30 cellular contexts compared by ENCODE assay signal in the genomic region with DNA sequence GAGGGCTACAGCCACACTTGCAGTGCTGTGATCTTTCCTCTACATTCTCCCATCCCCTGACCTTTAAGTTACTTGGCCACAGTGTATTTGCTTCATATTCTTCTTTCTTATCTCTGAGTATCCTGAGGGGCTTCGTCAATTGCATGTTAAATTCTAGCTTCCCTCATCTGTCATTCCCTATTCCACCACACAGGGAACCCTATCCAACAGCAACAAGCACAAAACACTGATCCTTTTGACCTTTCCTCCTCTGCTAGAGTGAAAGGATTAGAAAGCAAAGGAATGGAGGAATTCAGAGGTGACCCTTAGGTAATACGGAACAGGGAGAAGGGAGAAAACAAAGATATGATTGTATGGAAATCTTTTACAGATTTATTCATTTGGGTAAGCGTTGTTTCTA.
"Had no signal": no experiment of that assay in that cellular context is flagged by ENCODE, and none has a peak within 500 bp of the region (broad histone marks: within the 10 kb centered on the region; RNA-seq: fewer than 3 reads in every experiment).

No MANE protein-coding gene starts in this region.

- H3K27me3 Mint-ChIP-seq: activated CD4-positive, alpha-beta T cell treated with anti-CD3 and anti-CD28 coated beads for 36 hours; activated CD8-positive, alpha-beta memory T cell treated with anti-CD3 and anti-CD28 coated beads, Interleukin-2, amount 10 ng/mL, durations not matched to agents 7 days and 5 days; activated naive CD8-positive, alpha-beta T cell; effector memory CD8-positive, alpha-beta T cell; naive B cell; stimulated activated naive CD8-positive, alpha-beta T cell treated with anti-CD3 and anti-CD28 coated beads, Interleukin-15, Interleukin-2, amounts not matched to agents 100 ng/mL and 50 ng/mL, for 24 hours had no signal

- H3K4me1 Mint-ChIP-seq: activated CD4-positive, alpha-beta T cell treated with anti-CD3 and anti-CD28 coated beads for 36 hours; activated CD8-positive, alpha-beta memory T cell treated with anti-CD3 and anti-CD28 coated beads, Interleukin-2, amount 10 ng/mL, durations not matched to agents 7 days and 5 days; naive B cell had no signal

- H3K4me3 Mint-ChIP-seq: activated CD4-positive, alpha-beta T cell treated with anti-CD3 and anti-CD28 coated beads for 36 hours; activated CD8-positive, alpha-beta memory T cell treated with anti-CD3 and anti-CD28 coated beads, Interleukin-2, amount 10 ng/mL, durations not matched to agents 7 days and 5 days; activated CD8-positive, alpha-beta T cell treated with anti-CD3 and anti-CD28 coated beads, Interleukin-2, amount 10 ng/mL, durations not matched to agents 7 days and 5 days; activated naive CD8-positive, alpha-beta T cell; effector memory CD8-positive, alpha-beta T cell; mesothelial cell of epicardium; naive B cell; neural crest cell; stimulated activated naive CD8-positive, alpha-beta T cell treated with anti-CD3 and anti-CD28 coated beads, Interleukin-15, Interleukin-2, amounts not matched to agents 100 ng/mL and 50 ng/mL, for 24 hours; T-helper 2 cell treated with Interferon-gamma antibody and Interleukin-4, amounts not matched to agents 5 μg/mL and 100 μg/mL, for 36 hours had no signal

- H3K4me1 ChIP-seq: right lobe of liver, upper lobe of left lung, vagina had no signal

- H3K27ac ChIP-seq: brain microvascular endothelial cell, coronary artery, dorsolateral prefrontal cortex, right lobe of liver, thoracic aorta, upper lobe of left lung, vagina had no signal

- H3K27ac Mint-ChIP-seq: activated CD4-positive, alpha-beta T cell treated with anti-CD3 and anti-CD28 coated beads for 36 hours; activated CD8-positive, alpha-beta memory T cell treated with anti-CD3 and anti-CD28 coated beads, Interleukin-2, amount 10 ng/mL, durations not matched to agents 7 days and 5 days; activated CD8-positive, alpha-beta T cell treated with anti-CD3 and anti-CD28 coated beads, Interleukin-2, amount 10 ng/mL, durations not matched to agents 7 days and 5 days; activated naive CD8-positive, alpha-beta T cell; activated T-helper 2 cell treated with anti-CD3 and anti-CD28 coated beads, Interferon-gamma antibody, Interleukin-2, Interleukin-4, amounts not matched to agents 10 μg/mL and 5 μg/mL and 100 μg/mL, durations not matched to agents 14 hours and 24 hours and 36 hours; effector memory CD8-positive, alpha-beta T cell; mesothelial cell of epicardium; naive B cell; stimulated activated naive CD8-positive, alpha-beta T cell treated with anti-CD3 and anti-CD28 coated beads, Interleukin-15, Interleukin-2, amounts not matched to agents 100 ng/mL and 50 ng/mL, for 24 hours; T-helper 2 cell treated with Interferon-gamma antibody and Interleukin-4, amounts not matched to agents 5 μg/mL and 100 μg/mL, for 36 hours had no signal

- H3K36me3 Mint-ChIP-seq: activated CD8-positive, alpha-beta memory T cell treated with anti-CD3 and anti-CD28 coated beads, Interleukin-2, amount 10 ng/mL, durations not matched to agents 7 days and 5 days; activated naive CD8-positive, alpha-beta T cell; naive B cell had no signal

- H3K27me3 ChIP-seq: brain microvascular endothelial cell, right lobe of liver, upper lobe of left lung, vagina had no signal

- H3K4me3 ChIP-seq: coronary artery, dorsolateral prefrontal cortex, right lobe of liver, thoracic aorta, upper lobe of left lung, vagina had no signal

- H3K36me3 ChIP-seq: brain microvascular endothelial cell, right lobe of liver, thoracic aorta, upper lobe of left lung, vagina had no signal

- DNase-seq: activated CD4-positive, alpha-beta T cell treated with anti-CD3 and anti-CD28 coated beads for 36 hours; activated CD4-positive, CD25-positive, alpha-beta regulatory T cell; activated CD8-positive, alpha-beta memory T cell treated with anti-CD3 and anti-CD28 coated beads, Interleukin-2, amount 10 ng/mL, durations not matched to agents 7 days and 5 days; activated CD8-positive, alpha-beta T cell treated with anti-CD3 and anti-CD28 coated beads, Interleukin-2, amount 10 ng/mL, durations not matched to agents 7 days and 5 days; activated naive CD4-positive, alpha-beta T cell treated with Interleukin-2 at 50 U/mL for 16 hours; activated T-cell treated with anti-CD3 and anti-CD28 coated beads, Interleukin-2, amount 50 U/mL, for 48 hours; anterior cingulate cortex; brain microvascular endothelial cell; dorsolateral prefrontal cortex; effector memory CD8-positive, alpha-beta T cell; foreskin fibroblast; head of caudate nucleus; hippocampal formation; left cardiac atrium; mammary epithelial cell; naive B cell; posterior cingulate gyrus; right lobe of liver; stimulated activated CD4-positive, alpha-beta T cell treated with anti-CD3 and anti-CD28 coated beads, Interleukin-4, amount 100 ng/mL, for 1 hour; T-helper 1 cell; upper lobe of left lung had no signal

- H3K9me3 ChIP-seq: right lobe of liver, thoracic aorta, vagina had no signal
